ENCODE assay signal across 30 cellular contexts in genomic region chr6:35521235-35521634, GRCh38. TPM values are rescaled to one million over a fixed set of nuclear protein-coding genes. Genes with fewer than 3 reads are reported as not detected.
"Had no signal": no experiment of that assay in that cellular context is flagged by ENCODE, and none has a peak within 500 bp of the region (broad histone marks: within the 10 kb centered on the region; RNA-seq: fewer than 3 reads in every experiment).

No MANE protein-coding gene starts in this region.

- DNase-seq: activated CD4-positive, alpha-beta memory T cell treated with anti-CD3 and anti-CD28 coated beads for 36 hours; activated CD4-positive, alpha-beta T cell treated with anti-CD3 and anti-CD28 coated beads, Interleukin-2, amount 50 U/mL, for 1 hour; activated gamma-delta T cell; activated naive CD4-positive, alpha-beta T cell treated with anti-CD3 and anti-CD28 coated beads for 36 hours; activated T-cell treated with anti-CD3 and anti-CD28 coated beads, Interleukin-2, amount 50 U/mL, for 1 hour; adrenal gland; body of pancreas; MM.1S; MV-4-11; NCI-H1092; NCI-H1436 treated with DMSO at 0.1 percent for 48 hours; NCI-H1694 treated with DMSO at 0.1 percent for 48 hours; NCI-H2029; NCI-H2171; NCI-H510A; NCI-H526; NCI-H748 treated with DMSO at 0.1 percent for 48 hours; NK-92 treated with Interleukin-12 subunit alpha and Interleukin-12 subunit beta, amount 100 ng/mL, for 24 hours; PC-3; Right ventricle myocardium superior had no signal

- H3K4me2 ChIP-seq: KMS-11 had no signal

- H3K4me3 ChIP-seq: adrenal gland, body of pancreas, breast epithelium had no signal

- H3K27ac Mint-ChIP-seq: activated CD4-positive, alpha-beta memory T cell treated with anti-CD3 and anti-CD28 coated beads for 36 hours; activated naive CD4-positive, alpha-beta T cell treated with anti-CD3 and anti-CD28 coated beads for 36 hours; activated T-helper 2 cell treated with anti-CD3 and anti-CD28 coated beads, Interferon-gamma antibody, Interleukin-2, Interleukin-4, amounts not matched to agents 10 μg/mL and 5 μg/mL and 100 μg/mL, durations not matched to agents 14 hours and 24 hours and 36 hours; T-helper 1 cell treated with Interleukin-12 subunit alpha and Interleukin-12 subunit beta and Interleukin-4 antibody, amounts not matched to agents 30 μg/mL and 1 μg/mL, for 36 hours; T-helper 2 cell treated with Interferon-gamma antibody and Interleukin-4, amounts not matched to agents 5 μg/mL and 100 μg/mL, for 36 hours had no signal

- ATAC-seq: activated naive CD4-positive, alpha-beta T cell treated with anti-CD3 and anti-CD28 coated beads, Interleukin-2, amount 50 U/mL, for 72 hours; body of pancreas; PC-3 had no signal

- H3K9me3 Mint-ChIP-seq: activated CD4-positive, alpha-beta memory T cell treated with anti-CD3 and anti-CD28 coated beads for 36 hours; activated naive CD4-positive, alpha-beta T cell treated with anti-CD3 and anti-CD28 coated beads for 36 hours; activated naive CD4-positive, alpha-beta T cell treated with anti-CD3 and anti-CD28 coated beads, Interleukin-2, amount 50 U/mL, for 72 hours; activated T-helper 2 cell treated with anti-CD3 and anti-CD28 coated beads, Interferon-gamma antibody, Interleukin-2, Interleukin-4, amounts not matched to agents 10 μg/mL and 5 μg/mL and 100 μg/mL, durations not matched to agents 14 hours and 24 hours and 36 hours; T-helper 1 cell treated with Interleukin-12 subunit alpha and Interleukin-12 subunit beta and Interleukin-4 antibody, amounts not matched to agents 30 μg/mL and 1 μg/mL, for 36 hours; T-helper 2 cell treated with Interferon-gamma antibody and Interleukin-4, amounts not matched to agents 5 μg/mL and 100 μg/mL, for 36 hours had no signal

- H3K36me3 Mint-ChIP-seq: activated CD4-positive, alpha-beta memory T cell treated with anti-CD3 and anti-CD28 coated beads for 36 hours; activated naive CD4-positive, alpha-beta T cell treated with anti-CD3 and anti-CD28 coated beads, Interleukin-2, amount 50 U/mL, for 72 hours had no signal

- H3K4me1 ChIP-seq: breast epithelium had no signal

- H3K9ac ChIP-seq: KMS-11 had no signal

- H3K27me3 Mint-ChIP-seq: activated CD4-positive, alpha-beta memory T cell treated with anti-CD3 and anti-CD28 coated beads for 36 hours had no signal

- H3K27ac ChIP-seq: adrenal gland, body of pancreas, breast epithelium, KMS-11 had no signal

- H3K4me3 Mint-ChIP-seq: activated CD4-positive, alpha-beta memory T cell treated with anti-CD3 and anti-CD28 coated beads for 36 hours; activated naive CD4-positive, alpha-beta T cell treated with anti-CD3 and anti-CD28 coated beads for 36 hours; T-helper 1 cell treated with Interleukin-12 subunit alpha and Interleukin-12 subunit beta and Interleukin-4 antibody, amounts not matched to agents 30 μg/mL and 1 μg/mL, for 36 hours; T-helper 2 cell treated with Interferon-gamma antibody and Interleukin-4, amounts not matched to agents 5 μg/mL and 100 μg/mL, for 36 hours had no signal

- H3K36me3 ChIP-seq: adrenal gland, breast epithelium had no signal

- H3K27me3 ChIP-seq: adrenal gland, body of pancreas, breast epithelium had no signal

- H3K9me3 ChIP-seq: adrenal gland, body of pancreas, breast epithelium had no signal

RNA-seq across cellular contexts. Expression of gene TULP1, which starts 8.5 kb away (rescaled TPM):
- total RNA-seq: activated CD4-positive, alpha-beta memory T cell treated with anti-CD3 and anti-CD28 coated beads for 36 hours; activated CD8-positive, alpha-beta memory T cell treated with anti-CD3 and anti-CD28 coated beads for 36 hours; activated naive CD4-positive, alpha-beta T cell treated with anti-CD3 and anti-CD28 coated beads for 36 hours; activated naive CD4-positive, alpha-beta T cell treated with anti-CD3 and anti-CD28 coated beads, Interleukin-2, amount 50 U/mL, for 72 hours; activated T-helper 2 cell treated with anti-CD3 and anti-CD28 coated beads, Interferon-gamma antibody, Interleukin-2, Interleukin-4, amounts not matched to agents 10 μg/mL and 5 μg/mL and 100 μg/mL, durations not matched to agents 14 hours and 24 hours and 36 hours; adrenal gland; astrocyte; body of pancreas; breast epithelium; cardiac septum; LHCN-M2; PC-3; Right ventricle myocardium superior had no signal
